Comparison of ENCODE assay signal across 8 cellular contexts in the genomic region with DNA sequence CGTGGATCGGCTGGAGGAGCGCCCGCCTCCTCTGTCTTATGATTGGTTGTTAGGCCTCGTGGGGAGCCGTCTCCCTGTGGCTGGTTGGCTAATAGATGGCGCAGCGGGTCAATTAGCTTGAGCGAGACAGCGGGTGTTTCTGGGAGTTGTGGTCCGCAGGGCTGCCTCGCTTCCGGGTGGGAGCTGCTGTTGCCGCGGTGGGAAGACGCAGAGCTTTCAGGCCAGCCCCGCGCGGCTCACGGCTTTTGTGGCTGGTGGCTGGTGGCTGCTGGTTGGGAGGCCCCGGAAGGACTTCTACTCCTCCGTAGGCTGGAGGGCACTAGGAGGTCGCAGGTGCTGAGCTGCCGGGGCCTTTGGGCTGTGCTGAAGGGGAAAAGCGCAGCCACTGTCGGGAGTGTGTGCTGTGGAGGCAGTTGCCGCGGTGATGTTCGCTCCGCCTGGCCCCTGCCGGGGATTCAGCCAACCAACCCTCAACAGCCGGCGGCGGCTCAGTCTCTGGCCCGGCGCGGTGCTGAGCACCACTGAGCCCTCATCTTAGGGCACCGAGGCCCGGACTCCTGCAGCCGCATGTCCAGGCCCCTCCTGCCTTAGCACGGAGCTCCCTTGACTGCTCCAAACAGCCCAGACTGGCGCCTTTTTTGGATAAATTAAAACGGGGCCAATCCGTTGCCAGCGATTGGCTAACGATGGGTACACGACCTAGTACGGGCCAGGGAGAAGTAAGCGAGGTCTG. TPM values are rescaled to one million over a fixed set of nuclear protein-coding genes. Genes with fewer than 3 reads are reported as not detected.
DNase-seq lines count a peak whose midpoint lies in the region; ATAC-seq, FAIRE-seq and TF ChIP-seq lines count a peak whose summit lies in the region.

No MANE protein-coding gene starts in this region.

- H3K9me3 ChIP-seq in adrenal gland (replicated peaks in 1 of 3): no peaks in the 10 kb centered on the region
- no peaks in the 10 kb centered on the region for H3K9me3 ChIP-seq in heart left ventricle

- peak; percentile 88 for ATAC-seq in HG02763 (IDR thresholded peaks at IDR 0.05; ENCODE audit: unreplicated experiment)
- peak; percentile 93 to 97 (median 94) for ATAC-seq in heart left ventricle

- intact Hi-C loops in adrenal gland (cut with DNase I) (loop anchor here in 1 of 2 donors (2.0 kb wide), 1 partner anchor 26 kb away; a partner anchor contains a TSS), heart left ventricle (cut with DNase I) (loop anchor here in 6 of 10 donors (1.0 to 10.0 kb wide), 4 partner anchors 25 to 1076 kb away; a partner anchor contains a TSS)

- peak overlapping the region; percentile 99 for H3K27ac Mint-ChIP-seq in type B pancreatic cell

- H3K4me1 Mint-ChIP-seq in type B pancreatic cell (ENCODE audit: unreplicated experiment): peaks cover 15% of the 10 kb centered on the region

- DNase-seq in GM12891 (ENCODE audit: insufficient read length, low spot score) (peak; percentile 85), NCI-H1417 (lab: John Stamatoyannopoulos, UW) (peak; percentile 86 to 97 (median 92)), SW 1271 (lab: John Stamatoyannopoulos, UW) (peak; percentile 76 to 94), adrenal gland (peak; percentile 95 to 99 (median 98)), heart left ventricle (peak; percentile 96 to 98 (median 97)), pons (ENCODE audit: low spot score) (peak; percentile 99), type B pancreatic cell (ENCODE audit: extremely low spot score, unreplicated experiment) (peak; percentile 94)

- H3K36me3 ChIP-seq in adrenal gland (replicated peaks in 1 of 2) (no peaks in the 10 kb centered on the region), heart left ventricle (no peaks in the 10 kb centered on the region)

- 0 to 6% (median 1%) methylated on average over 10 to 49 of the region's 49 CpGs for WGBS in adrenal gland, 4 donors
- WGBS in heart left ventricle, 4 donors: 0 to 3% (median 1%) methylated on average over 24 to 49 of the region's 49 CpGs

- no peaks in the 10 kb centered on the region for H3K27me3 ChIP-seq in adrenal gland
- H3K27me3 ChIP-seq in heart left ventricle: no peaks in the 10 kb centered on the region

- H3K27me3 Mint-ChIP-seq in type B pancreatic cell: no peaks in the 10 kb centered on the region

- H3K4me3 Mint-ChIP-seq in type B pancreatic cell: peak overlapping the region; percentile 95

- no peaks in the 10 kb centered on the region for H3K9me3 Mint-ChIP-seq in type B pancreatic cell

- peaks cover 0 to 24% of the 10 kb centered on the region in 2 donors for H3K4me1 ChIP-seq in adrenal gland (replicated peaks in 1 of 2)
- H3K4me1 ChIP-seq in heart left ventricle: peaks cover 0 to 26% (median 16%) of the 10 kb centered on the region in 12 donors

- TF ChIP-seq CTCF in adrenal gland (IDR thresholded peaks at IDR 0.05) (no peak), heart left ventricle (IDR thresholded peaks at IDR 0.05) (no peak), type B pancreatic cell (conservative IDR thresholded peaks at IDR 0.05) (peak; percentile 16)

- peak; percentile 62 for TF ChIP-seq POLR2A in GM12891 (IDR thresholded peaks at IDR 0.05; ENCODE audit: low read depth, low read length)
- peak; percentile 21 to 49 for TF ChIP-seq POLR2A in adrenal gland (IDR thresholded peaks at IDR 0.05)
- TF ChIP-seq POLR2A in heart left ventricle (IDR thresholded peaks at IDR 0.05): peak in 1 of 2 donors; percentile 63

- no peak for FAIRE-seq in GM12891 (lab: Jason Lieb, UNC)

- H3K27ac ChIP-seq in adrenal gland (peak overlapping the region; percentile 37 to 92 (median 89)), heart left ventricle (peak overlapping the region; percentile 74 to 97 (median 94))

- peak overlapping the region; percentile 34 to 97 (median 62) for H3K4me3 ChIP-seq in adrenal gland
- H3K4me3 ChIP-seq in heart left ventricle: peak overlapping the region; percentile 52 to 89 (median 78)

- peaks cover 9% of the 10 kb centered on the region for H3K36me3 Mint-ChIP-seq in type B pancreatic cell

TF ChIP-seq in GM12891, 5 proteins besides CTCF, POLR2A, EP300 and RAD21:
- TF ChIP-seq TAF1 (IDR thresholded peaks at IDR 0.05; ENCODE audit: low read depth, low read length): peak; percentile 52; the same call in 1 of the 2 replicates
- no peak for TF ChIP-seq SPI1 (IDR thresholded peaks at IDR 0.05; ENCODE audit: low read depth, low read length)
- no peak for TF ChIP-seq PAX5 (IDR thresholded peaks at IDR 0.05; ENCODE audit: insufficient read depth, low read length, severe bottlenecking)
- no peak for TF ChIP-seq POU2F2 (IDR thresholded peaks at IDR 0.05; ENCODE audit: low read depth, low read length)
- peak; percentile 24; the same call in 1 of the 2 replicates for TF ChIP-seq POLR2AphosphoS5 (IDR thresholded peaks at IDR 0.05; ENCODE audit: low read depth, low read length)

RNA-seq across cellular contexts. Expression of a gene that starts 0.7 kb away (rescaled TPM):
- 3.1 TPM for polyA plus RNA-seq in GM12891 (2012; ENCODE audit: low read depth, missing spikeins)
- 1 to 10 TPM in 7 of 8 donors, under 1 TPM in 1; 0.85 to 5.7 (median 4.6) TPM for total RNA-seq in adrenal gland
- polyA plus RNA-seq in adrenal gland: 10 to 100 TPM in 2 of 3 donors, 1 to 10 TPM in 1; 6.0 to 19.3 (median 13.6) TPM
- 1 to 10 TPM in 7 of 9 donors, under 1 TPM in 1, not detected in 1; 0.32 to 3.3 (median 1.6) TPM for total RNA-seq in heart left ventricle
- polyA plus RNA-seq in heart left ventricle: 1 to 10 TPM; 1.1 to 3.7 TPM
- total RNA-seq in type B pancreatic cell (ENCODE audit: low replicate concordance): 1.8 and 3.0 TPM in 2 replicates

RNA-seq across cellular contexts. Expression of a gene that starts 24.9 kb away (rescaled TPM):
- polyA plus RNA-seq in GM12891 (2012; ENCODE audit: low read depth, missing spikeins): 106 TPM
- 100 to 1,000 TPM in 1 of 8 donors, 10 to 100 TPM in 7; 46.5 to 116 (median 73.2) TPM for total RNA-seq in adrenal gland
- 100 to 1,000 TPM in 1 of 3 donors, 10 to 100 TPM in 2; 34.2 to 139 (median 51.6) TPM for polyA plus RNA-seq in adrenal gland
- 100 to 1,000 TPM in 1 of 9 donors, 10 to 100 TPM in 8; 54.0 to 127 (median 66.4) TPM for total RNA-seq in heart left ventricle
- polyA plus RNA-seq in heart left ventricle: 100 to 1,000 TPM in 1 of 2 donors, 10 to 100 TPM in 1; 62.1 to 180 TPM
- 73.2 and 77.4 TPM in 2 replicates for total RNA-seq in type B pancreatic cell (ENCODE audit: low replicate concordance)

Comparison
In these comparisons a context has a peak if more than half of its experiments do, and no peak if none do; other contexts are left out.
1. Peak in every context shown above with its lines: DNase-seq, ATAC-seq, H3K4me3 ChIP-seq and H3K27ac ChIP-seq.